ENCODE assay signal across 1 cellular context in genomic region chr1:27149084-27149483, GRCh38.
TF ChIP-seq lines count a peak whose summit lies in the region.

No MANE protein-coding gene starts in this region.

TF ChIP-seq in GM23338, 12 proteins besides CTCF, POLR2A, EP300 and RAD21 (continued from another document):
- TF ChIP-seq REST (IDR thresholded peaks at IDR 0.05; ENCODE audit: unreplicated experiment) (no peak), POLR2AphosphoS5 (IDR thresholded peaks at IDR 0.05; ENCODE audit: low read depth) (no peak), JUNB (IDR thresholded peaks at IDR 0.05; ENCODE audit: unreplicated experiment) (no peak), ZNF462 (CRISPR knock-in tag; IDR thresholded peaks at IDR 0.05) (no peak)
